9 cellular contexts compared by ENCODE assay signal in the genomic region with DNA sequence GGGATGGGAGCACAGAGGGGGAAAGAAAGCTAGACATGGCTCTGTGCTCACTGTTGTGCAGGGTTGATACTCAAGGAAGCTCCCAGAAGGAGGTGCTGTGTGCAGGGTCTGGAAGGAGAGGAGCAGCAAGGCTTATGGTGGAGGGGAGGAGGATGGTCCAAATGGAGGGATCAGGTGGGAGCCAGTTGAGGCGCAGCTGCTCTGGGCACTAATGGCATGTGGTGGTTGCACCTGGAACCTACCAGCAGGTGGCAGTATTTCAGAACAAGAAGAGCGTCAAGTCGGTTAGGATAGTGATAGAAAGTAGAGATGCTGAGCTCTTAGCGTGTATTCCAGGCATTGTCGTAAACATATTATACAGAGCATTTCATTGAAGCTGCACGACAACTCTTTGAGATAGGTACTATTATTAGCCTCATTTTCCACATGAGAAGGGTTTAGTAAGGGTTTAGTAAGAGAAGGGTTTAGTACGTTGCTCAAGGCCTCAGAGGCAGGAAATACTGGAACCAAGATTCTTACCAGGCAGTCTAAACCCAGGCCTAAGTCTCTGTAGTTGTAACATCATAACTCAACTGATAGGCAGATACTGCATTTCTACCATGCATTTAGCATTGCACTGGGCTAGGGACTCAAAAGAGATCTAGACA.
DNase-seq lines count a peak whose midpoint lies in the region; ATAC-seq and TF ChIP-seq lines count a peak whose summit lies in the region.
"Had no signal": no experiment of that assay in that cellular context is flagged by ENCODE, and none has a peak within 500 bp of the region (broad histone marks: within the 10 kb centered on the region; RNA-seq: fewer than 3 reads in every experiment).

No MANE protein-coding gene starts in this region.

- no peak overlapping the region for H4K91ac ChIP-seq in IMR-90 (ENCODE audit: insufficient read depth, low read depth, low read length)

- no peak overlapping the region for H2AK5ac ChIP-seq in IMR-90 (ENCODE audit: low read depth, low read length)

- H3K4me3 Mint-ChIP-seq in Calu3 (ENCODE audit: low read depth, unreplicated experiment), result no peak overlapping the region
- H3K4me3 Mint-ChIP-seq: T-helper 1 cell treated with Interleukin-12 subunit alpha and Interleukin-12 subunit beta and Interleukin-4 antibody, amounts not matched to agents 30 μg/mL and 1 μg/mL, for 36 hours had no signal

- ATAC-seq in GM19452 (IDR thresholded peaks at IDR 0.05; ENCODE audit: unreplicated experiment), result peak; percentile 80
- ATAC-seq in IMR-90 (ENCODE audit: low read depth), result peak; percentile 72
- peak; percentile 90 for ATAC-seq in Panc1

- no peak overlapping the region for H3K14ac ChIP-seq in IMR-90 (replicated peaks; ENCODE audit: low read depth, low read length)

- dilution Hi-C loops in IMR-90 (cut with HindIII; ENCODE audit: low sequenced_read_pairs, unreplicated experiment), result no loop called here

- H3K36me3 ChIP-seq in IMR-90 (ENCODE audit: control insufficient read depth, insufficient read depth, low read length) (no peaks in the 10 kb centered on the region), Panc1 (ENCODE audit: control insufficient read depth, insufficient read depth, low read length) (no peaks in the 10 kb centered on the region)

- H3K4me2 ChIP-seq in IMR-90 (ENCODE audit: low read depth, low read length), result no peak overlapping the region

- H3K4me1 ChIP-seq in IMR-90 (ENCODE audit: control insufficient read depth, insufficient read depth, low read length), result no peaks in the 10 kb centered on the region
- no peaks in the 10 kb centered on the region for H3K4me1 ChIP-seq in Panc1 (ENCODE audit: control insufficient read depth, insufficient read depth, low read length)

- intact Hi-C loops in Calu3 (cut with micrococcal nuclease; ENCODE audit: unreplicated experiment), result loop anchor here (1.0 to 5.0 kb wide), 3 partner anchors 226 to 823 kb away; no protein-coding TSS in a partner anchor
- intact Hi-C loops in IMR-90 (cut with micrococcal nuclease), result loop anchor here (1.0 to 2.0 kb wide), 3 partner anchors 226 to 655 kb away; no protein-coding TSS in a partner anchor
- intact Hi-C loops in Panc1 (cut with micrococcal nuclease; ENCODE audit: unreplicated experiment), result loop anchor here (1.0 to 10.0 kb wide), 3 partner anchors 226 to 821 kb away; no protein-coding TSS in a partner anchor

- peaks cover 18% of the 10 kb centered on the region for H3K27me3 Mint-ChIP-seq in Calu3 (ENCODE audit: unreplicated experiment)

- no peak overlapping the region for H2BK5ac ChIP-seq in IMR-90 (ENCODE audit: low read depth, low read length, poor library complexity, severe bottlenecking)

- in situ Hi-C loops in IMR-90 (cut with MboI; ENCODE audit: low sequenced_read_pairs), result loop anchor here (10.0 kb wide), 3 partner anchors 231 to 821 kb away; no protein-coding TSS in a partner anchor
- in situ Hi-C loops in Panc1 (cut with HindIII; ENCODE audit: low pct_unique_long_range_greater_than_20kb, low sequenced_read_pairs), result no loop called here

- H2AK9ac ChIP-seq in IMR-90 (replicated peaks; ENCODE audit: low read depth, low read length, poor library complexity), result no peak overlapping the region

- H3K9me1 ChIP-seq in IMR-90 (ENCODE audit: insufficient read depth, low read length), result no peaks in the 10 kb centered on the region

- H3K27ac ChIP-seq in IMR-90 (ENCODE audit: insufficient read depth, low read length) (no peak overlapping the region), Panc1 (ENCODE audit: low read length) (no peak overlapping the region)

- H4K20me1 ChIP-seq in IMR-90 (ENCODE audit: insufficient read depth, low read length), result no peaks in the 10 kb centered on the region; the same call in 1 of the 2 replicates

- H4K5ac ChIP-seq in IMR-90 (ENCODE audit: low read depth, low read length), result no peak overlapping the region

- H3K9me3 ChIP-seq in IMR-90 (ENCODE audit: control insufficient read depth, insufficient read depth, low read length), result no peaks in the 10 kb centered on the region
- H3K9me3 ChIP-seq in Panc1 (ENCODE audit: control insufficient read depth, insufficient read depth, low read depth, low read length), result no peaks in the 10 kb centered on the region; the same call in 1 of the 2 replicates

- H3K18ac ChIP-seq in IMR-90 (ENCODE audit: low read depth, low read length), result no peak overlapping the region

- CTCF ChIA-PET in Calu3 (lab: Charles Lee) (interaction anchor here (0.5 to 6.6 kb wide), 15 partner anchors 17 to 820 kb away, joined by 3 to 118 read pairs (median 3); no protein-coding TSS in a partner anchor), IMR-90 (lab: Yijun Ruan, JAX) (interaction anchor here (0.5 to 1.8 kb wide), 16 partner anchors 13 to 936 kb away, joined by 3 to 10 read pairs (median 4); no protein-coding TSS in a partner anchor), Panc1 (lab: Charles Lee) (interaction anchor here (0.5 to 1.3 kb wide), 8 partner anchors 33 to 682 kb away, joined by 3 to 17 read pairs (median 4); no protein-coding TSS in a partner anchor)

- 30% methylated on average over 3 of the region's 7 CpGs; no CpG with 5 or more reads in 1 of the 2 experiments for WGBS in IMR-90 (ENCODE audit: extremely low coverage in 2 of 2, insufficient read length in 1 of 2), 2 experiments

- peak; percentile 67 for TF ChIP-seq RAD21 in IMR-90 (IDR thresholded peaks at IDR 0.05; ENCODE audit: low read length)

- BruUV-seq in Calu3 (replicated peaks; lab: Mats Ljungman, UMichigan), result no TSS peak
- BruUV-seq in IMR-90 (replicated peaks; lab: Mats Ljungman, UMichigan), result no TSS peak
- no TSS peak for BruUV-seq in Panc1 (replicated peaks; lab: Mats Ljungman, UMichigan)

- H3K23ac ChIP-seq in IMR-90 (ENCODE audit: low read depth, low read length), result no peak overlapping the region

- no peak overlapping the region for H2AFZ ChIP-seq in IMR-90 (replicated peaks; ENCODE audit: low read length, poor library complexity)

- H2BK15ac ChIP-seq in IMR-90 (ENCODE audit: low read depth, low read length), result no peak overlapping the region

- POLR2A ChIA-PET in IMR-90 (lab: Charles Lee; ENCODE audit: unreplicated experiment) (no interaction called here), Panc1 (lab: Charles Lee) (no interaction called here)

- H3K36me3 Mint-ChIP-seq in Calu3 (ENCODE audit: insufficient read depth, unreplicated experiment), result no peaks in the 10 kb centered on the region

- no peaks in the 10 kb centered on the region for H3K79me1 ChIP-seq in IMR-90 (ENCODE audit: low read depth in 1 of 2, low read length in 2 of 2)

- H3K4me3 ChIP-seq in IMR-90 (ENCODE audit: insufficient read depth, low read depth, low read length) (no peak overlapping the region), Panc1 (ENCODE audit: low read depth in 2 of 2, low read length in 2 of 2) (no peak overlapping the region)

- H3K4ac ChIP-seq in IMR-90 (ENCODE audit: low read depth, low read length), result no peak overlapping the region

- TF ChIP-seq POLR2A in IMR-90 (IDR thresholded peaks at IDR 0.05; ENCODE audit: low read depth, low read length), result no peak

- H3K27me3 ChIP-seq in IMR-90 (ENCODE audit: control insufficient read depth, insufficient read depth, low read length) (peaks cover 12% of the 10 kb centered on the region), Panc1 (ENCODE audit: control insufficient read depth, insufficient read depth, low read length) (no peaks in the 10 kb centered on the region)

- H3K4me1 Mint-ChIP-seq in Calu3 (ENCODE audit: low read depth, unreplicated experiment), result no peaks in the 10 kb centered on the region

- no peak overlapping the region for H2BK120ac ChIP-seq in IMR-90 (ENCODE audit: low read depth, low read length)

- H4K8ac ChIP-seq in IMR-90 (ENCODE audit: low read depth in 2 of 2, low read length in 2 of 2), result no peak overlapping the region

- TF ChIP-seq CTCF in Calu3 (IDR thresholded peaks at IDR 0.05; ENCODE audit: unreplicated experiment), result peak; percentile 79
- peak; percentile 76 for TF ChIP-seq CTCF in IMR-90 (conservative IDR thresholded peaks at IDR 0.05; ENCODE audit: low read depth, low read length)
- peak; percentile 87 for TF ChIP-seq CTCF in Panc1 (IDR thresholded peaks at IDR 0.05)

- no peaks in the 10 kb centered on the region for H3K9me3 Mint-ChIP-seq in Calu3 (ENCODE audit: low read depth, unreplicated experiment)
- H3K9me3 Mint-ChIP-seq: T-helper 1 cell treated with Interleukin-12 subunit alpha and Interleukin-12 subunit beta and Interleukin-4 antibody, amounts not matched to agents 30 μg/mL and 1 μg/mL, for 36 hours had no signal

- no peak overlapping the region for H3K27ac Mint-ChIP-seq in Calu3 (ENCODE audit: unreplicated experiment)
- H3K27ac Mint-ChIP-seq: T-helper 1 cell treated with Interleukin-12 subunit alpha and Interleukin-12 subunit beta and Interleukin-4 antibody, amounts not matched to agents 30 μg/mL and 1 μg/mL, for 36 hours had no signal

- H2BK20ac ChIP-seq in IMR-90 (ENCODE audit: low read depth, low read length), result no peak overlapping the region

- DNase-seq in Calu3 (peak; percentile 77), IMR-90 (peak; percentile 65), Panc1 (ENCODE audit: low read depth, low spot score) (peak; percentile 61), glomerular endothelial cell (ENCODE audit: extremely low read depth, low read depth, low spot score) (peak; percentile 37), pons (ENCODE audit: low spot score) (peak; percentile 82)
- DNase-seq in activated T-helper 9 cell treated with anti-CD3 and anti-CD28 coated beads, Interleukin-2, amount 50 U/mL, for 16 hours (ENCODE audit: low read depth), result peak; percentile 20
- DNase-seq in effector CD8-positive, alpha-beta T cell (lab: John Stamatoyannopoulos, UW), result no peak

- H3K56ac ChIP-seq in IMR-90 (ENCODE audit: extremely low read depth, insufficient read depth, low read length), result no peak overlapping the region

- no peak overlapping the region for H3K9ac ChIP-seq in IMR-90 (ENCODE audit: low read depth, low read length)

TF ChIP-seq in IMR-90, 13 proteins besides CTCF, POLR2A, EP300 and RAD21 (continues in another document):
- TF ChIP-seq NFE2L2 (IDR thresholded peaks at IDR 0.05; ENCODE audit: low read depth, low read length) (no peak), SMC3 (IDR thresholded peaks at IDR 0.05; ENCODE audit: low read depth, low read length) (peak; percentile 81)
- TF ChIP-seq, protein P1, sequence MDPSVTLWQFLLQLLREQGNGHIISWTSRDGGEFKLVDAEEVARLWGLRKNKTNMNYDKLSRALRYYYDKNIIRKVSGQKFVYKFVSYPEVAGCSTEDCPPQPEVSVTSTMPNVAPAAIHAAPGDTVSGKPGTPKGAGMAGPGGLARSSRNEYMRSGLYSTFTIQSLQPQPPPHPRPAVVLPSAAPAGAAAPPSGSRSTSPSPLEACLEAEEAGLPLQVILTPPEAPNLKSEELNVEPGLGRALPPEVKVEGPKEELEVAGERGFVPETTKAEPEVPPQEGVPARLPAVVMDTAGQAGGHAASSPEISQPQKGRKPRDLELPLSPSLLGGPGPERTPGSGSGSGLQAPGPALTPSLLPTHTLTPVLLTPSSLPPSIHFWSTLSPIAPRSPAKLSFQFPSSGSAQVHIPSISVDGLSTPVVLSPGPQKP (IDR thresholded peaks at IDR 0.05; ENCODE audit: borderline replicate concordance, low read depth, low read length), result no peak
